Comparison of ENCODE assay signal across 1 cellular context in the genomic region with DNA sequence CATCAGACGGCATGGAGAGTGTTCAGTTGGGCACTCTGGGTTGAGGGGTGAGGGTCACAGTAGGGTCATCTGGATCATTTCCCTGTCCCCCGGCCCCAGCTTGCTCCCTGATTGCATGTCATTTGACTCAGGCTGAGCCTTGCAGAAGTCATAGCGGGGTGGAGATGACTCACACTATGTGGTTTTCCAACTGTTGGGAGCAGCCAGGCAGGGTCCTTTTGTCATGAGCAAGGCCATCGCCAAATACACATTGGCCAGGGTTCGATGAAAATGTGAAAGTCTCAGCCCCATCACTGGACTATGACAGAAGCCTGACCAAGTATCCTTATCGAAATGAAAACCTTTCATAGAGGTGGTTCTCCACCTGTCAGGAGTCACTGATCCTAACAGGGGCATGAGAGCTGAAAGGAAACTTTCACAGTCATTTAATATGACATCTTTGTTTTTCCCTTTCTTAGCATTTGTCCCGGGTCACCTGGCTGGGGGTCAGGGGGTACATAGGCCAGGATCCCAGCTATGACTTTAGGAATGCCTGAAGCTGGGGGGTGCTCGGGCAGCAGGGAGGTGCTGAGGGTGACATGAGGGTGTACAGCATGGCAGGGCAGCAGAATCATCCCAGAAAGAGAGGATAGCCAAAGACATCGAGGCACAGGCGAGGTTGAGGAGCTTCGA.
A peak's percentile ranks its signal among the peaks of the same experiment; 100 is the strongest.
TF ChIP-seq lines count a peak whose summit lies in the region.

No MANE protein-coding gene starts in this region.

TF ChIP-seq in K562, 482 proteins besides CTCF, POLR2A, EP300 and RAD21 (continued from another document and continues in another):
- TF ChIP-seq, protein P1, sequence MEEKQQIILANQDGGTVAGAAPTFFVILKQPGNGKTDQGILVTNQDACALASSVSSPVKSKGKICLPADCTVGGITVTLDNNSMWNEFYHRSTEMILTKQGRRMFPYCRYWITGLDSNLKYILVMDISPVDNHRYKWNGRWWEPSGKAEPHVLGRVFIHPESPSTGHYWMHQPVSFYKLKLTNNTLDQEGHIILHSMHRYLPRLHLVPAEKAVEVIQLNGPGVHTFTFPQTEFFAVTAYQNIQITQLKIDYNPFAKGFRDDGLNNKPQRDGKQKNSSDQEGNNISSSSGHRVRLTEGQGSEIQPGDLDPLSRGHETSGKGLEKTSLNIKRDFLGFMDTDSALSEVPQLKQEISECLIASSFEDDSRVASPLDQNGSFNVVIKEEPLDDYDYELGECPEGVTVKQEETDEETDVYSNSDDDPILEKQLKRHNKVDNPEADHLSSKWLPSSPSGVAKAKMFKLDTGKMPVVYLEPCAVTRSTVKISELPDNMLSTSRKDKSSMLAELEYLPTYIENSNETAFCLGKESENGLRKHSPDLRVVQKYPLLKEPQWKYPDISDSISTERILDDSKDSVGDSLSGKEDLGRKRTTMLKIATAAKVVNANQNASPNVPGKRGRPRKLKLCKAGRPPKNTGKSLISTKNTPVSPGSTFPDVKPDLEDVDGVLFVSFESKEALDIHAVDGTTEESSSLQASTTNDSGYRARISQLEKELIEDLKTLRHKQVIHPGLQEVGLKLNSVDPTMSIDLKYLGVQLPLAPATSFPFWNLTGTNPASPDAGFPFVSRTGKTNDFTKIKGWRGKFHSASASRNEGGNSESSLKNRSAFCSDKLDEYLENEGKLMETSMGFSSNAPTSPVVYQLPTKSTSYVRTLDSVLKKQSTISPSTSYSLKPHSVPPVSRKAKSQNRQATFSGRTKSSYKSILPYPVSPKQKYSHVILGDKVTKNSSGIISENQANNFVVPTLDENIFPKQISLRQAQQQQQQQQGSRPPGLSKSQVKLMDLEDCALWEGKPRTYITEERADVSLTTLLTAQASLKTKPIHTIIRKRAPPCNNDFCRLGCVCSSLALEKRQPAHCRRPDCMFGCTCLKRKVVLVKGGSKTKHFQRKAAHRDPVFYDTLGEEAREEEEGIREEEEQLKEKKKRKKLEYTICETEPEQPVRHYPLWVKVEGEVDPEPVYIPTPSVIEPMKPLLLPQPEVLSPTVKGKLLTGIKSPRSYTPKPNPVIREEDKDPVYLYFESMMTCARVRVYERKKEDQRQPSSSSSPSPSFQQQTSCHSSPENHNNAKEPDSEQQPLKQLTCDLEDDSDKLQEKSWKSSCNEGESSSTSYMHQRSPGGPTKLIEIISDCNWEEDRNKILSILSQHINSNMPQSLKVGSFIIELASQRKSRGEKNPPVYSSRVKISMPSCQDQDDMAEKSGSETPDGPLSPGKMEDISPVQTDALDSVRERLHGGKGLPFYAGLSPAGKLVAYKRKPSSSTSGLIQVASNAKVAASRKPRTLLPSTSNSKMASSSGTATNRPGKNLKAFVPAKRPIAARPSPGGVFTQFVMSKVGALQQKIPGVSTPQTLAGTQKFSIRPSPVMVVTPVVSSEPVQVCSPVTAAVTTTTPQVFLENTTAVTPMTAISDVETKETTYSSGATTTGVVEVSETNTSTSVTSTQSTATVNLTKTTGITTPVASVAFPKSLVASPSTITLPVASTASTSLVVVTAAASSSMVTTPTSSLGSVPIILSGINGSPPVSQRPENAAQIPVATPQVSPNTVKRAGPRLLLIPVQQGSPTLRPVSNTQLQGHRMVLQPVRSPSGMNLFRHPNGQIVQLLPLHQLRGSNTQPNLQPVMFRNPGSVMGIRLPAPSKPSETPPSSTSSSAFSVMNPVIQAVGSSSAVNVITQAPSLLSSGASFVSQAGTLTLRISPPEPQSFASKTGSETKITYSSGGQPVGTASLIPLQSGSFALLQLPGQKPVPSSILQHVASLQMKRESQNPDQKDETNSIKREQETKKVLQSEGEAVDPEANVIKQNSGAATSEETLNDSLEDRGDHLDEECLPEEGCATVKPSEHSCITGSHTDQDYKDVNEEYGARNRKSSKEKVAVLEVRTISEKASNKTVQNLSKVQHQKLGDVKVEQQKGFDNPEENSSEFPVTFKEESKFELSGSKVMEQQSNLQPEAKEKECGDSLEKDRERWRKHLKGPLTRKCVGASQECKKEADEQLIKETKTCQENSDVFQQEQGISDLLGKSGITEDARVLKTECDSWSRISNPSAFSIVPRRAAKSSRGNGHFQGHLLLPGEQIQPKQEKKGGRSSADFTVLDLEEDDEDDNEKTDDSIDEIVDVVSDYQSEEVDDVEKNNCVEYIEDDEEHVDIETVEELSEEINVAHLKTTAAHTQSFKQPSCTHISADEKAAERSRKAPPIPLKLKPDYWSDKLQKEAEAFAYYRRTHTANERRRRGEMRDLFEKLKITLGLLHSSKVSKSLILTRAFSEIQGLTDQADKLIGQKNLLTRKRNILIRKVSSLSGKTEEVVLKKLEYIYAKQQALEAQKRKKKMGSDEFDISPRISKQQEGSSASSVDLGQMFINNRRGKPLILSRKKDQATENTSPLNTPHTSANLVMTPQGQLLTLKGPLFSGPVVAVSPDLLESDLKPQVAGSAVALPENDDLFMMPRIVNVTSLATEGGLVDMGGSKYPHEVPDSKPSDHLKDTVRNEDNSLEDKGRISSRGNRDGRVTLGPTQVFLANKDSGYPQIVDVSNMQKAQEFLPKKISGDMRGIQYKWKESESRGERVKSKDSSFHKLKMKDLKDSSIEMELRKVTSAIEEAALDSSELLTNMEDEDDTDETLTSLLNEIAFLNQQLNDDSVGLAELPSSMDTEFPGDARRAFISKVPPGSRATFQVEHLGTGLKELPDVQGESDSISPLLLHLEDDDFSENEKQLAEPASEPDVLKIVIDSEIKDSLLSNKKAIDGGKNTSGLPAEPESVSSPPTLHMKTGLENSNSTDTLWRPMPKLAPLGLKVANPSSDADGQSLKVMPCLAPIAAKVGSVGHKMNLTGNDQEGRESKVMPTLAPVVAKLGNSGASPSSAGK (IDR thresholded peaks at IDR 0.05), result no peak; the same call in 1 of the 2 replicates
- TF ChIP-seq ZNF561 (CRISPR knock-in tag; conservative IDR thresholded peaks at IDR 0.05) (no peak), KLF16 (IDR thresholded peaks at IDR 0.05) (no peak), ZNF778 (CRISPR knock-in tag; IDR thresholded peaks at IDR 0.05) (no peak), SMAD4 (CRISPR knock-in tag; conservative IDR thresholded peaks at IDR 0.05) (peak; percentile 95), ZBTB1 (CRISPR knock-in tag; IDR thresholded peaks at IDR 0.05; ENCODE audit: borderline replicate concordance, low read depth) (no peak), THRAP3 (IDR thresholded peaks at IDR 0.05; ENCODE audit: borderline replicate concordance) (no peak), FOS (IDR thresholded peaks at IDR 0.05; ENCODE audit: extremely low read depth, insufficient read length) (peak; percentile 51), ZZZ3 (IDR thresholded peaks at IDR 0.05) (no peak), MBD2 (IDR thresholded peaks at IDR 0.05; ENCODE audit: borderline replicate concordance, low read depth) (no peak), ZBTB8A (IDR thresholded peaks at IDR 0.05; ENCODE audit: partially characterized antibody) (no peak), KDM1A (IDR thresholded peaks at IDR 0.05) (0 out of 4 replicates have a peak, but pooled peaks of 1 of the 2 experiments have one; percentile 15), HNRNPH1 (optimal IDR thresholded peaks at IDR 0.05; ENCODE audit: low read depth, low read length) (no peak)
- TF ChIP-seq, protein P2, sequence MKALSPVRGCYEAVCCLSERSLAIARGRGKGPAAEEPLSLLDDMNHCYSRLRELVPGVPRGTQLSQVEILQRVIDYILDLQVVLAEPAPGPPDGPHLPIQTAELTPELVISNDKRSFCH (CRISPR knock-in tag; IDR thresholded peaks at IDR 0.05), result no peak
- TF ChIP-seq, protein P2 (tag; IDR thresholded peaks at IDR 0.05), result no peak; the same call in none of the 2 replicates
- TF ChIP-seq, protein P3, sequence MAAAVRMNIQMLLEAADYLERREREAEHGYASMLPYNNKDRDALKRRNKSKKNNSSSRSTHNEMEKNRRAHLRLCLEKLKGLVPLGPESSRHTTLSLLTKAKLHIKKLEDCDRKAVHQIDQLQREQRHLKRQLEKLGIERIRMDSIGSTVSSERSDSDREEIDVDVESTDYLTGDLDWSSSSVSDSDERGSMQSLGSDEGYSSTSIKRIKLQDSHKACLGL (CRISPR knock-in tag; IDR thresholded peaks at IDR 0.05; ENCODE audit: borderline replicate concordance, poor library complexity, severe bottlenecking), result no peak
- TF ChIP-seq, protein P4, sequence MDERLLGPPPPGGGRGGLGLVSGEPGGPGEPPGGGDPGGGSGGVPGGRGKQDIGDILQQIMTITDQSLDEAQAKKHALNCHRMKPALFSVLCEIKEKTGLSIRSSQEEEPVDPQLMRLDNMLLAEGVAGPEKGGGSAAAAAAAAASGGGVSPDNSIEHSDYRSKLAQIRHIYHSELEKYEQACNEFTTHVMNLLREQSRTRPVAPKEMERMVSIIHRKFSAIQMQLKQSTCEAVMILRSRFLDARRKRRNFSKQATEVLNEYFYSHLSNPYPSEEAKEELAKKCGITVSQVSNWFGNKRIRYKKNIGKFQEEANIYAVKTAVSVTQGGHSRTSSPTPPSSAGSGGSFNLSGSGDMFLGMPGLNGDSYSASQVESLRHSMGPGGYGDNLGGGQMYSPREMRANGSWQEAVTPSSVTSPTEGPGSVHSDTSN (CRISPR knock-in tag; IDR thresholded peaks at IDR 0.05; ENCODE audit: low read depth), result no peak
- TF ChIP-seq, protein P4 (tag; conservative IDR thresholded peaks at IDR 0.05; ENCODE audit: low read depth), result no peak
- TF ChIP-seq, protein P5, sequence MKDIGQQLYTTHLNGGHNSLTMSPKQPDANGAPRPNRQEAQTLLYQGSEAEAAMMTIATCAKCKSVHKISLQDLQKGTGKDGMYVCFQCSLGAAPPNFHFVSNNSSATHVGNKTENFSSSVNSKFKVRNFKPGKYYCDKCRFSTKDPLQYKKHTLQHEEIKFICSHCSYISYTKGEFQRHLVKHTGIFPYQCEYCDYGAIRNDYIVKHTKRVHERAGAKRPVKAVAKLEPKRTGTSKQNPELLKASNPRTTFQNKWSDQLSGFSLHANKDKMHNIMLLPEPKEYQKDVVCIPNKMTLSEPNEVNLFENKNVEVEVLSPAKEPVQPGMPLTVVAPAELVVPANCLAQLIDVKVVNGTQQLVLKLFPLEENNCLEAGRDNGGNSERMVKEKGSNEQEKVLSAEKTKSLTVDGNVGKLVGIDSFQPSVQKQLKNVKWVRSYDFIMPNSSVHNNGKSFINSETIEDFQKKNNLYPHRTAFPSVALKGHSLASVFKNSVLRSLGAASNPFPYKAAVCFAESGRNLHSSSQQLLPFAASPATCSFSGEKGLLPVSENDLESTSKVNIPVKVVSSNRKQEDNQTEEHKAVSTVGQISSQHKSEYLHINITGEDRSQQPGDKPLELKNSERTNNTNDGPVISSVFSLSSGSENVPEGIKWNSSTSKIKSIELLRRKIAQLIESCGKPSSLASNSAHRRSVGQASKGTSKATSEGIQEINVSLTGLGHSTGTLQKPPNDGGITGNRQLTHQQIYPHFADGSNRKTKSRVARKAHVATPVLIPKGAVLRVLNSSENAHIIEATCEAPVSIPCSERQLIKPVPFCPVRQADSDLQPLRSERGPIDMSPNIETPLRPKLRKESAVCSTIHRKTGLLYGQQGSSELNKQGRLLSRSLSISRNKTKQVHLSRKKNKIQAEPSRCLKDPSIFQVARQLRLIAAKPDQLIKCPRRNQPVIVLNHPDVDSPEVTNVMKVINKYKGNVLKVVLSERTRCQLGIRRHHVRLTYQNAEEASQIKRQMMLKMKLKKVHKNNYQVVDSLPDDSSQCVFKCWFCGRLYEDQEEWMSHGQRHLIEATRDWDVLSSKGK (CRISPR knock-in tag; IDR thresholded peaks at IDR 0.05), result no peak
- TF ChIP-seq, protein P6, sequence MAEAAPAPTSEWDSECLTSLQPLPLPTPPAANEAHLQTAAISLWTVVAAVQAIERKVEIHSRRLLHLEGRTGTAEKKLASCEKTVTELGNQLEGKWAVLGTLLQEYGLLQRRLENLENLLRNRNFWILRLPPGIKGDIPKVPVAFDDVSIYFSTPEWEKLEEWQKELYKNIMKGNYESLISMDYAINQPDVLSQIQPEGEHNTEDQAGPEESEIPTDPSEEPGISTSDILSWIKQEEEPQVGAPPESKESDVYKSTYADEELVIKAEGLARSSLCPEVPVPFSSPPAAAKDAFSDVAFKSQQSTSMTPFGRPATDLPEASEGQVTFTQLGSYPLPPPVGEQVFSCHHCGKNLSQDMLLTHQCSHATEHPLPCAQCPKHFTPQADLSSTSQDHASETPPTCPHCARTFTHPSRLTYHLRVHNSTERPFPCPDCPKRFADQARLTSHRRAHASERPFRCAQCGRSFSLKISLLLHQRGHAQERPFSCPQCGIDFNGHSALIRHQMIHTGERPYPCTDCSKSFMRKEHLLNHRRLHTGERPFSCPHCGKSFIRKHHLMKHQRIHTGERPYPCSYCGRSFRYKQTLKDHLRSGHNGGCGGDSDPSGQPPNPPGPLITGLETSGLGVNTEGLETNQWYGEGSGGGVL (CRISPR knock-in tag; IDR thresholded peaks at IDR 0.05), result peak; percentile 63
- TF ChIP-seq, protein P7, sequence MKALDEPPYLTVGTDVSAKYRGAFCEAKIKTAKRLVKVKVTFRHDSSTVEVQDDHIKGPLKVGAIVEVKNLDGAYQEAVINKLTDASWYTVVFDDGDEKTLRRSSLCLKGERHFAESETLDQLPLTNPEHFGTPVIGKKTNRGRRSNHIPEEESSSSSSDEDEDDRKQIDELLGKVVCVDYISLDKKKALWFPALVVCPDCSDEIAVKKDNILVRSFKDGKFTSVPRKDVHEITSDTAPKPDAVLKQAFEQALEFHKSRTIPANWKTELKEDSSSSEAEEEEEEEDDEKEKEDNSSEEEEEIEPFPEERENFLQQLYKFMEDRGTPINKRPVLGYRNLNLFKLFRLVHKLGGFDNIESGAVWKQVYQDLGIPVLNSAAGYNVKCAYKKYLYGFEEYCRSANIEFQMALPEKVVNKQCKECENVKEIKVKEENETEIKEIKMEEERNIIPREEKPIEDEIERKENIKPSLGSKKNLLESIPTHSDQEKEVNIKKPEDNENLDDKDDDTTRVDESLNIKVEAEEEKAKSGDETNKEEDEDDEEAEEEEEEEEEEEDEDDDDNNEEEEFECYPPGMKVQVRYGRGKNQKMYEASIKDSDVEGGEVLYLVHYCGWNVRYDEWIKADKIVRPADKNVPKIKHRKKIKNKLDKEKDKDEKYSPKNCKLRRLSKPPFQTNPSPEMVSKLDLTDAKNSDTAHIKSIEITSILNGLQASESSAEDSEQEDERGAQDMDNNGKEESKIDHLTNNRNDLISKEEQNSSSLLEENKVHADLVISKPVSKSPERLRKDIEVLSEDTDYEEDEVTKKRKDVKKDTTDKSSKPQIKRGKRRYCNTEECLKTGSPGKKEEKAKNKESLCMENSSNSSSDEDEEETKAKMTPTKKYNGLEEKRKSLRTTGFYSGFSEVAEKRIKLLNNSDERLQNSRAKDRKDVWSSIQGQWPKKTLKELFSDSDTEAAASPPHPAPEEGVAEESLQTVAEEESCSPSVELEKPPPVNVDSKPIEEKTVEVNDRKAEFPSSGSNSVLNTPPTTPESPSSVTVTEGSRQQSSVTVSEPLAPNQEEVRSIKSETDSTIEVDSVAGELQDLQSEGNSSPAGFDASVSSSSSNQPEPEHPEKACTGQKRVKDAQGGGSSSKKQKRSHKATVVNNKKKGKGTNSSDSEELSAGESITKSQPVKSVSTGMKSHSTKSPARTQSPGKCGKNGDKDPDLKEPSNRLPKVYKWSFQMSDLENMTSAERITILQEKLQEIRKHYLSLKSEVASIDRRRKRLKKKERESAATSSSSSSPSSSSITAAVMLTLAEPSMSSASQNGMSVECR (CRISPR knock-in tag; IDR thresholded peaks at IDR 0.05), result no peak
